1 cellular context compared by ENCODE assay signal in the genomic region with DNA sequence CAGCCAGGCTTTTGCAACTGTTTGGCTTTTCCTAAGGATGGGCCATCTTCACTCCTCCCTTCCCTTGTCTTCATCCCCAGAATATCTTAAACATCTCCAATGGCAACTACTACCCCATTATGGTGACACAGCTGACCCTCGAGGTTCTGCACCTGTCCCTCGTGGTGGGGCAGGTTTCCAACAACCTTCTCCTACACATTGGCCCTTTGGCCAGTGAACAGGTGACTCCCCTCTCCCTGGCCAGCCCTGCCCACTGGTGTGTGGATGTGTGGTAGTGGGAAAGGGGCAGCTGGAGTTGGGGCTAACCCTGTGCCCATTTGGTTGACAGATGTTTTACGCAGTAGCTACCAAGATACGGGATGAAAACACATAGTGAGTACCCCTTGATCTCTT.
TF ChIP-seq lines count a peak whose summit lies in the region.

No MANE protein-coding gene starts in this region.

TF ChIP-seq in HepG2, 621 proteins besides CTCF, POLR2A, EP300 and RAD21 (continues in another document):
- TF ChIP-seq FOXA1 (IDR thresholded peaks at IDR 0.05) (no peak), FOXA1 (CRISPR knock-in tag; IDR thresholded peaks at IDR 0.05) (no peak), ZNF496 (CRISPR knock-in tag; IDR thresholded peaks at IDR 0.05; ENCODE audit: insufficient replicate concordance) (no peak), CBX5 (CRISPR knock-in tag; IDR thresholded peaks at IDR 0.05; ENCODE audit: borderline replicate concordance) (0 out of 2 replicates have a peak, but pooled peaks have one; percentile 9), KDM2A (CRISPR knock-in tag; IDR thresholded peaks at IDR 0.05; ENCODE audit: borderline replicate concordance, low read depth) (0 out of 2 replicates have a peak, but pooled peaks have one; percentile 4), CHCHD3 (CRISPR knock-in tag; IDR thresholded peaks at IDR 0.05) (peak; percentile 91; the same call in 1 of the 2 replicates), MEIS2 (CRISPR knock-in tag; IDR thresholded peaks at IDR 0.05) (no peak), ZNF530 (CRISPR knock-in tag; IDR thresholded peaks at IDR 0.05; ENCODE audit: low read depth) (no peak), HNF4A (CRISPR knock-in tag; IDR thresholded peaks at IDR 0.05) (no peak), KDM5A (IDR thresholded peaks at IDR 0.05; ENCODE audit: borderline replicate concordance, low read length) (no peak), ZNF570 (CRISPR knock-in tag; IDR thresholded peaks at IDR 0.05; ENCODE audit: borderline replicate concordance) (no peak), KLF16 (CRISPR knock-in tag; IDR thresholded peaks at IDR 0.05) (no peak), ZNF329 (CRISPR knock-in tag; IDR thresholded peaks at IDR 0.05; ENCODE audit: low read depth) (peak; percentile 8; the same call in 1 of the 2 replicates), EED (CRISPR knock-in tag; IDR thresholded peaks at IDR 0.05) (0 out of 2 replicates have a peak, but pooled peaks have one; percentile 1), HOXA9 (CRISPR knock-in tag; IDR thresholded peaks at IDR 0.05; ENCODE audit: borderline replicate concordance) (no peak), TEAD3 (CRISPR knock-in tag; optimal IDR thresholded peaks at IDR 0.05; ENCODE audit: borderline replicate concordance) (no peak), ZNF430 (CRISPR knock-in tag; IDR thresholded peaks at IDR 0.05) (no peak; the same call in 1 of the 2 replicates), NR2F6 (IDR thresholded peaks at IDR 0.05) (no peak), NR2F6 (CRISPR knock-in tag; IDR thresholded peaks at IDR 0.05) (no peak), SRY (CRISPR knock-in tag; IDR thresholded peaks at IDR 0.05) (no peak; the same call in 1 of the 2 replicates), PHF21A (CRISPR knock-in tag; IDR thresholded peaks at IDR 0.05) (no peak), TBX2 (CRISPR knock-in tag; IDR thresholded peaks at IDR 0.05; ENCODE audit: borderline replicate concordance) (no peak), ZC3H4 (CRISPR knock-in tag; IDR thresholded peaks at IDR 0.05; ENCODE audit: borderline replicate concordance) (peak; percentile 36), SSRP1 (CRISPR knock-in tag; IDR thresholded peaks at IDR 0.05) (peak; percentile 88), KDM4B (CRISPR knock-in tag; IDR thresholded peaks at IDR 0.05) (no peak; the same call in 1 of the 2 replicates), MTA3 (CRISPR knock-in tag; IDR thresholded peaks at IDR 0.05) (no peak), SMYD3 (CRISPR knock-in tag; IDR thresholded peaks at IDR 0.05) (no peak)
- TF ChIP-seq, protein P1, sequence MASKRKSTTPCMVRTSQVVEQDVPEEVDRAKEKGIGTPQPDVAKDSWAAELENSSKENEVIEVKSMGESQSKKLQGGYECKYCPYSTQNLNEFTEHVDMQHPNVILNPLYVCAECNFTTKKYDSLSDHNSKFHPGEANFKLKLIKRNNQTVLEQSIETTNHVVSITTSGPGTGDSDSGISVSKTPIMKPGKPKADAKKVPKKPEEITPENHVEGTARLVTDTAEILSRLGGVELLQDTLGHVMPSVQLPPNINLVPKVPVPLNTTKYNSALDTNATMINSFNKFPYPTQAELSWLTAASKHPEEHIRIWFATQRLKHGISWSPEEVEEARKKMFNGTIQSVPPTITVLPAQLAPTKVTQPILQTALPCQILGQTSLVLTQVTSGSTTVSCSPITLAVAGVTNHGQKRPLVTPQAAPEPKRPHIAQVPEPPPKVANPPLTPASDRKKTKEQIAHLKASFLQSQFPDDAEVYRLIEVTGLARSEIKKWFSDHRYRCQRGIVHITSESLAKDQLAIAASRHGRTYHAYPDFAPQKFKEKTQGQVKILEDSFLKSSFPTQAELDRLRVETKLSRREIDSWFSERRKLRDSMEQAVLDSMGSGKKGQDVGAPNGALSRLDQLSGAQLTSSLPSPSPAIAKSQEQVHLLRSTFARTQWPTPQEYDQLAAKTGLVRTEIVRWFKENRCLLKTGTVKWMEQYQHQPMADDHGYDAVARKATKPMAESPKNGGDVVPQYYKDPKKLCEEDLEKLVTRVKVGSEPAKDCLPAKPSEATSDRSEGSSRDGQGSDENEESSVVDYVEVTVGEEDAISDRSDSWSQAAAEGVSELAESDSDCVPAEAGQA (IDR thresholded peaks at IDR 0.05; ENCODE audit: low read depth), result no peak
- TF ChIP-seq, protein P1 (CRISPR knock-in tag; IDR thresholded peaks at IDR 0.05; ENCODE audit: borderline replicate concordance), result 0 out of 2 replicates have a peak, but pooled peaks have one; percentile 46
- TF ChIP-seq, protein P2, sequence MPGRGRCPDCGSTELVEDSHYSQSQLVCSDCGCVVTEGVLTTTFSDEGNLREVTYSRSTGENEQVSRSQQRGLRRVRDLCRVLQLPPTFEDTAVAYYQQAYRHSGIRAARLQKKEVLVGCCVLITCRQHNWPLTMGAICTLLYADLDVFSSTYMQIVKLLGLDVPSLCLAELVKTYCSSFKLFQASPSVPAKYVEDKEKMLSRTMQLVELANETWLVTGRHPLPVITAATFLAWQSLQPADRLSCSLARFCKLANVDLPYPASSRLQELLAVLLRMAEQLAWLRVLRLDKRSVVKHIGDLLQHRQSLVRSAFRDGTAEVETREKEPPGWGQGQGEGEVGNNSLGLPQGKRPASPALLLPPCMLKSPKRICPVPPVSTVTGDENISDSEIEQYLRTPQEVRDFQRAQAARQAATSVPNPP (CRISPR knock-in tag; IDR thresholded peaks at IDR 0.05), result no peak
- TF ChIP-seq, protein P3, sequence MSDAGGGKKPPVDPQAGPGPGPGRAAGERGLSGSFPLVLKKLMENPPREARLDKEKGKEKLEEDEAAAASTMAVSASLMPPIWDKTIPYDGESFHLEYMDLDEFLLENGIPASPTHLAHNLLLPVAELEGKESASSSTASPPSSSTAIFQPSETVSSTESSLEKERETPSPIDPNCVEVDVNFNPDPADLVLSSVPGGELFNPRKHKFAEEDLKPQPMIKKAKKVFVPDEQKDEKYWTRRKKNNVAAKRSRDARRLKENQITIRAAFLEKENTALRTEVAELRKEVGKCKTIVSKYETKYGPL (CRISPR knock-in tag; IDR thresholded peaks at IDR 0.05), result no peak
- TF ChIP-seq, protein P4, sequence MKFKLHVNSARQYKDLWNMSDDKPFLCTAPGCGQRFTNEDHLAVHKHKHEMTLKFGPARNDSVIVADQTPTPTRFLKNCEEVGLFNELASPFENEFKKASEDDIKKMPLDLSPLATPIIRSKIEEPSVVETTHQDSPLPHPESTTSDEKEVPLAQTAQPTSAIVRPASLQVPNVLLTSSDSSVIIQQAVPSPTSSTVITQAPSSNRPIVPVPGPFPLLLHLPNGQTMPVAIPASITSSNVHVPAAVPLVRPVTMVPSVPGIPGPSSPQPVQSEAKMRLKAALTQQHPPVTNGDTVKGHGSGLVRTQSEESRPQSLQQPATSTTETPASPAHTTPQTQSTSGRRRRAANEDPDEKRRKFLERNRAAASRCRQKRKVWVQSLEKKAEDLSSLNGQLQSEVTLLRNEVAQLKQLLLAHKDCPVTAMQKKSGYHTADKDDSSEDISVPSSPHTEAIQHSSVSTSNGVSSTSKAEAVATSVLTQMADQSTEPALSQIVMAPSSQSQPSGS (CRISPR knock-in tag; IDR thresholded peaks at IDR 0.05), result no peak
- TF ChIP-seq, protein P5, sequence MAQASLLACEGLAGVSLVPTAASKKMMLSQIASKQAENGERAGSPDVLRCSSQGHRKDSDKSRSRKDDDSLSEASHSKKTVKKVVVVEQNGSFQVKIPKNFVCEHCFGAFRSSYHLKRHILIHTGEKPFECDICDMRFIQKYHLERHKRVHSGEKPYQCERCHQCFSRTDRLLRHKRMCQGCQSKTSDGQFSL (CRISPR knock-in tag; IDR thresholded peaks at IDR 0.05), result no peak
- TF ChIP-seq, protein P6, sequence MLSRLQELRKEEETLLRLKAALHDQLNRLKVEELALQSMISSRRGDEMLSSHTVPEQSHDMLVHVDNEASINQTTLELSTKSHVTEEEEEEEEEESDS (CRISPR knock-in tag; IDR thresholded peaks at IDR 0.05; ENCODE audit: borderline replicate concordance), result 0 out of 2 replicates have a peak, but pooled peaks have one; percentile 50
- TF ChIP-seq, protein P7, sequence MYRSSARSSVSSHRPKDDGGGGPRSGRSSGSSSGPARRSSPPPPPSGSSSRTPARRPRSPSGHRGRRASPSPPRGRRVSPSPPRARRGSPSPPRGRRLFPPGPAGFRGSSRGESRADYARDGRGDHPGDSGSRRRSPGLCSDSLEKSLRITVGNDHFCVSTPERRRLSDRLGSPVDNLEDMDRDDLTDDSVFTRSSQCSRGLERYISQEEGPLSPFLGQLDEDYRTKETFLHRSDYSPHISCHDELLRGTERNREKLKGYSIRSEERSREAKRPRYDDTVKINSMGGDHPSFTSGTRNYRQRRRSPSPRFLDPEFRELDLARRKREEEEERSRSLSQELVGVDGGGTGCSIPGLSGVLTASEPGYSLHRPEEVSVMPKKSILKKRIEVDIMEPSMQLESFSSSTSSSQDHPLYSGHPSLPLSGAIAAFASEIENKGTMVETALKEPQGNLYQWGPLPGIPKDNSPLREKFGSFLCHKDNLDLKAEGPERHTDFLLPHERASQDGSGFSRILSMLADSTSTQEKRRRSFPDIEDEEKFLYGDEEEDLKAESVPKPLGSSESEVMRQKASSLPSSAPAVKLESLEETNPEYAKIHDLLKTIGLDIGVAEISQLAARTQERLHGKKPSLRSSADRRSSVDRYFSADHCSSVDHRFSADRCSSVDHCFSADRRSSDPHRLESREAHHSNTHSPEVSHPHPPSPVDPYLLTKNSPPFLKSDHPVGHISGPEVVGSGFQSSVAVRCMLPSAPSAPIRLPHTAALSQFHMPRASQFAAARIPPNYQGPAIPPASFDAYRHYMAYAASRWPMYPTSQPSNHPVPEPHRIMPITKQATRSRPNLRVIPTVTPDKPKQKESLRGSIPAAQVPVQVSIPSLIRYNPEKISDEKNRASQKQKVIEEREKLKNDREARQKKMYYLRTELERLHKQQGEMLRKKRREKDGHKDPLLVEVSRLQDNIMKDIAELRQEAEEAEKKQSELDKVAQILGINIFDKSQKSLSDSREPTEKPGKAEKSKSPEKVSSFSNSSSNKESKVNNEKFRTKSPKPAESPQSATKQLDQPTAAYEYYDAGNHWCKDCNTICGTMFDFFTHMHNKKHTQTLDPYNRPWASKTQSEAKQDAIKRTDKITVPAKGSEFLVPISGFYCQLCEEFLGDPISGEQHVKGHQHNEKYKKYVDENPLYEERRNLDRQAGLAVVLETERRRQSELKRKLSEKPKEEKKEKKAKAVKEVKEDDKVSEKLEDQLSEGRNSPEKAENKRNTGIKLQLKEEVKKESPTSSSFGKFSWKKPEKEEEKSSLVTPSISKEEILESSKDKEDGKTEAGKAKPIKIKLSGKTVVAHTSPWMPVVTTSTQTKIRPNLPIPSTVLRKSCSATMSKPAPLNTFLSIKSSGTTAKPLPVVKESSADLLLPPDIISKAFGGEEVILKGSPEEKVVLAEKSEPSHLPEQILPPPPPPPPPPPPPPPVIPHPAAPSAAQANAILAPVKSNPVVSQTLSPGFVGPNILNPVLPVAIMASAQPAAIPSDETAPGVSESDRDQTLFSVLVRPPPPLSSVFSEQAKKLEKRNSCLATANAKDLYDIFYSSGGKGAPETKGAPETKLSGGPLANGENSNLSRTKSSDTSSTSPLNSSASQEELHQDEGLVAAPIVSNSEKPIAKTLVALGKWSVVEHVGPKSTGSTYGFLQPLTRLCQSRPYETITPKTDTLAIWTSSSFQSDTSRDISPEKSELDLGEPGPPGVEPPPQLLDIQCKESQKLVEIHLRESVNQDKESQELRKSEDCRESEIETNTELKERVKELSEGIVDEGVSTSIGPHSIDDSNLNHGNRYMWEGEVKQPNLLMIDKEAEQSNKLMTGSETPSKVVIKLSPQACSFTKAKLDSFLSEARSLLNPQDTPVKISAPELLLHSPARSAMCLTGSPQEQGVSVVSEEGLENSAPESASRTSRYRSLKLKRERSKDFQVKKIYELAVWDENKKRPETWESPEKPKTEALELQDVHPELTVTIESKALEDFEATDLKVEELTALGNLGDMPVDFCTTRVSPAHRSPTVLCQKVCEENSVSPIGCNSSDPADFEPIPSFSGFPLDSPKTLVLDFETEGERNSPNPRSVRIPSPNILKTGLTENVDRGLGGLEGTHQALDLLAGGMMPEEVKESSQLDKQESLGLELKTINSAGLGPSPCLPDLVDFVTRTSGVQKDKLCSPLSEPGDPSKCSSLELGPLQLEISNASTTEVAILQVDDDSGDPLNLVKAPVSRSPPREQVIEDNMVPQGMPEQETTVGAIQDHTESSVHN (CRISPR knock-in tag; IDR thresholded peaks at IDR 0.05), result no peak
- TF ChIP-seq, protein P8, sequence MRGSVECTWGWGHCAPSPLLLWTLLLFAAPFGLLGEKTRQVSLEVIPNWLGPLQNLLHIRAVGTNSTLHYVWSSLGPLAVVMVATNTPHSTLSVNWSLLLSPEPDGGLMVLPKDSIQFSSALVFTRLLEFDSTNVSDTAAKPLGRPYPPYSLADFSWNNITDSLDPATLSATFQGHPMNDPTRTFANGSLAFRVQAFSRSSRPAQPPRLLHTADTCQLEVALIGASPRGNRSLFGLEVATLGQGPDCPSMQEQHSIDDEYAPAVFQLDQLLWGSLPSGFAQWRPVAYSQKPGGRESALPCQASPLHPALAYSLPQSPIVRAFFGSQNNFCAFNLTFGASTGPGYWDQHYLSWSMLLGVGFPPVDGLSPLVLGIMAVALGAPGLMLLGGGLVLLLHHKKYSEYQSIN (CRISPR knock-in tag; IDR thresholded peaks at IDR 0.05; ENCODE audit: borderline replicate concordance), result no peak
